Comparison of ENCODE assay signal across 12 cellular contexts in genomic region chr1:94873520-94874351, GRCh38. TPM values are rescaled to one million over a fixed set of nuclear protein-coding genes. Genes with fewer than 3 reads are reported as not detected.
A peak's percentile ranks its signal among the peaks of the same experiment; 100 is the strongest.
DNase-seq lines count a peak whose midpoint lies in the region; ATAC-seq lines count a peak whose summit lies in the region.
"Had no signal": no experiment of that assay in that cellular context is flagged by ENCODE, and none has a peak within 500 bp of the region (broad histone marks: within the 10 kb centered on the region; RNA-seq: fewer than 3 reads in every experiment).

No MANE protein-coding gene starts in this region.

- H2BK120ac ChIP-seq in mesenchymal stem cell (ENCODE audit: low read depth, low read length), result no peak overlapping the region

- H3K27ac ChIP-seq in mesenchymal stem cell (ENCODE audit: low read length, poor library complexity, severe bottlenecking), result no peak overlapping the region
- H3K27ac ChIP-seq: RWPE1 had no signal

- no peak overlapping the region for H2BK15ac ChIP-seq in mesenchymal stem cell (ENCODE audit: low read depth, poor library complexity, severe bottlenecking)

- ATAC-seq in HG02870 (IDR thresholded peaks at IDR 0.05; ENCODE audit: unreplicated experiment), result peak; percentile 58
- ATAC-seq in GM18861 (IDR thresholded peaks at IDR 0.05; ENCODE audit: unreplicated experiment), result no peak
- ATAC-seq: HCT116 had no signal

- no peaks in the 10 kb centered on the region for H3K9me3 ChIP-seq in mesenchymal stem cell (ENCODE audit: control insufficient read depth, low read length)

- H3K4me3 ChIP-seq in mesenchymal stem cell (ENCODE audit: insufficient read depth in 1 of 2, low read depth in 1 of 2, low read length in 2 of 2), result no peak overlapping the region

- H3K4me1 ChIP-seq in mesenchymal stem cell (ENCODE audit: control insufficient read depth, insufficient read depth, low read depth, low read length), result peaks cover 2% of the 10 kb centered on the region

- H2AFZ ChIP-seq in mesenchymal stem cell (ENCODE audit: low read depth, low read length), result no peak overlapping the region

- H3K27me3 ChIP-seq in mesenchymal stem cell (ENCODE audit: control insufficient read depth in 1 of 2, insufficient read depth in 1 of 2, low read length in 2 of 2), result no peaks in the 10 kb centered on the region

- H3K14ac ChIP-seq in mesenchymal stem cell (ENCODE audit: low read length in 2 of 2), result no peak overlapping the region

- H4K8ac ChIP-seq in mesenchymal stem cell (ENCODE audit: low read length), result no peak overlapping the region

- no peak overlapping the region for H2BK5ac ChIP-seq in mesenchymal stem cell (ENCODE audit: low read depth, low read length, poor library complexity, severe bottlenecking)

- no peak overlapping the region for H3K9ac ChIP-seq in mesenchymal stem cell (ENCODE audit: low read length)

- no peak overlapping the region for H3K23ac ChIP-seq in mesenchymal stem cell (ENCODE audit: low read length in 2 of 2)

- H2AK5ac ChIP-seq in mesenchymal stem cell (ENCODE audit: low read length, severe bottlenecking), result no peak overlapping the region

- H2BK12ac ChIP-seq in mesenchymal stem cell (ENCODE audit: low read length in 2 of 2), result no peak overlapping the region

- H3K36me3 ChIP-seq in mesenchymal stem cell (ENCODE audit: control insufficient read depth in 1 of 2, insufficient read depth in 2 of 2, low read depth in 1 of 2, low read length in 2 of 2), result peaks cover 0 to 33% of the 10 kb centered on the region in 2 experiments

- no peak overlapping the region for H4K91ac ChIP-seq in mesenchymal stem cell (ENCODE audit: low read length)

- H3K4ac ChIP-seq in mesenchymal stem cell (ENCODE audit: low read depth in 1 of 2, low read length in 2 of 2), result no peak overlapping the region

- H3K79me1 ChIP-seq in mesenchymal stem cell (replicated peaks; ENCODE audit: low read length, poor library complexity, severe bottlenecking), result no peaks in the 10 kb centered on the region

- H3K18ac ChIP-seq in mesenchymal stem cell (ENCODE audit: low read depth in 1 of 2, low read length in 2 of 2), result no peak overlapping the region

- 95% methylated on average over 6 of the region's 7 CpGs for WGBS in mesenchymal stem cell

- H3K4me2 ChIP-seq in mesenchymal stem cell (ENCODE audit: low read length, poor library complexity, severe bottlenecking), result no peak overlapping the region

- DNase-seq in COLO668 (lab: John Stamatoyannopoulos, UW; ENCODE audit: unreplicated experiment) (peak; percentile 62), SHP77 treated with DMSO at 0.1 percent for 48 hours (lab: John Stamatoyannopoulos, UW) (peak; percentile 46), hippocampal formation (lab: John Stamatoyannopoulos, UW) (peak; percentile 51 to 82), HCEC 1CT (no peak), mesenchymal stem cell (no peak)
- no peak for DNase-seq in stimulated activated naive CD4-positive, alpha-beta T cell treated with Interleukin-2 at 50 U/mL for 16 hours (lab: John Stamatoyannopoulos, UW)
- DNase-seq: activated naive CD8-positive, alpha-beta T cell treated with anti-CD3 and anti-CD28 coated beads for 36 hours; CD4-positive, alpha-beta T cell had no signal

RNA-seq across cellular contexts. Expression of gene CNN3, which starts 53.2 kb away (rescaled TPM):
- 226 TPM for polyA plus RNA-seq in mesenchymal stem cell (2013, experiment 1 of 2)
- polyA plus RNA-seq in mesenchymal stem cell (2013, experiment 2 of 2), result 232 TPM

RNA-seq across cellular contexts. Expression of gene SLC44A3, which starts 53.6 kb away (rescaled TPM):
- 12.6 TPM for polyA plus RNA-seq in mesenchymal stem cell (2013, experiment 1 of 2)
- polyA plus RNA-seq in mesenchymal stem cell (2013, experiment 2 of 2), result 11.5 TPM

Comparison
In these comparisons a context has a peak if more than half of its experiments do, and no peak if none do; other contexts are left out.
1. DNase-seq: peak in COLO668 (single experiment), SHP77 treated with DMSO at 0.1 percent for 48 hours (single experiment) and hippocampal formation (2 of 2); none in stimulated activated naive CD4-positive, alpha-beta T cell treated with Interleukin-2 at 50 U/mL for 16 hours (single experiment), HCEC 1CT (single experiment) and mesenchymal stem cell (single experiment).